Comparison of ENCODE assay signal across 8 cellular contexts in the genomic region with DNA sequence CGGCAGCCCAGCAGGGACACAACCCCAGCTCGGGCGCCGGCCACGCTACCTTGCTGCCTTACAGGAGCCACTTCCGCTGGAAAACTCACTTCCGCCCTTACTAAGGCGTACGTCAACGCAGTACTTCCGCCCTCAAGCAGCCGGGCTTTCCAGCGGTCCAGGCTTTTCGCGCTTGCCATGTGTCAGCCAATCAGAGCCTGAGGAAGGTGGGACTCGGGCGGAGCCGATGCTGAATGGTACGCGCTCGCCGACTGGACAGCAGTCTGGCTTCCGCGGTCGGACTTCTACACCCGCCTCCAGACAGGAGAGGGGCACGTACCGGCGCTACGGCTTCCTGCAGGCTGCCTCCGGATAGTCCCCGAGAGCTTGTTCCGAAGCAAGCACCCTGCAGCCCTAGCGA. TPM values are rescaled to one million over a fixed set of nuclear protein-coding genes. Genes with fewer than 3 reads are reported as not detected.
DNase-seq lines count a peak whose midpoint lies in the region; ATAC-seq and TF ChIP-seq lines count a peak whose summit lies in the region.
"Not testable (repeated sequence)": the region's sequence is repeated elsewhere in the genome, so short reads cannot be mapped to it uniquely, and the experiment has no call there.

Gene BOLA2B (minus strand): TSS at position 52 of the 400 bp plus-strand sequence. CDS start 71 bp downstream, outside the sequence.
Gene SLX1A (plus strand): TSS at position 261 of the 400 bp plus-strand sequence. CDS start 210 bp downstream, outside the sequence.

- H3K36me3 ChIP-seq in CD8-positive, alpha-beta memory T cell (ENCODE audit: insufficient read depth, low read length); esophagus squamous epithelium; mesenchymal stem cell (ENCODE audit: control insufficient read depth in 1 of 2, insufficient read depth in 2 of 2, low read depth in 1 of 2, low read length in 2 of 2): not testable (repeated sequence)

- H3K4me2 ChIP-seq in mesenchymal stem cell (ENCODE audit: low read length, poor library complexity, severe bottlenecking): peak within 1 kb of the TSS; percentile 56

- H3K4me1 Mint-ChIP-seq in CD8-positive, alpha-beta memory T cell; activated T-helper 1 cell treated with anti-CD3 and anti-CD28 coated beads, Interleukin-12 subunit alpha, Interleukin-12 subunit beta, Interleukin-2, Interleukin-4 antibody, amounts not matched to agents 30 ng/mL and 10 ng/mL and 1 ng/mL, durations not matched to agents 14 hours and 24 hours and 36 hours (ENCODE audit: low read depth); stimulated activated effector memory CD8-positive, alpha-beta T cell treated with anti-CD3 and anti-CD28 coated beads, Interleukin-12 subunit alpha, Interleukin-12 subunit beta, amount 100 ng/mL, for 72 hours: not testable (repeated sequence)

- H3K4me3 Mint-ChIP-seq in CD8-positive, alpha-beta memory T cell; activated T-helper 1 cell treated with anti-CD3 and anti-CD28 coated beads, Interleukin-12 subunit alpha, Interleukin-12 subunit beta, Interleukin-2, Interleukin-4 antibody, amounts not matched to agents 30 ng/mL and 10 ng/mL and 1 ng/mL, durations not matched to agents 14 hours and 24 hours and 36 hours; stimulated activated effector memory CD8-positive, alpha-beta T cell treated with anti-CD3 and anti-CD28 coated beads, Interleukin-12 subunit alpha, Interleukin-12 subunit beta, amount 100 ng/mL, for 72 hours: not testable (repeated sequence)

- not testable (repeated sequence) for H3K79me1 ChIP-seq in mesenchymal stem cell (replicated peaks; ENCODE audit: low read length, poor library complexity, severe bottlenecking)

- not testable (repeated sequence) for H4K8ac ChIP-seq in mesenchymal stem cell (ENCODE audit: low read length)

- H3K4me1 ChIP-seq in CD8-positive, alpha-beta memory T cell (ENCODE audit: insufficient read depth, low read length); esophagus squamous epithelium; mesenchymal stem cell (ENCODE audit: control insufficient read depth, insufficient read depth, low read depth, low read length): not testable (repeated sequence)

- CTCF ChIA-PET in CD8-positive, alpha-beta memory T cell (lab: Charles Lee): not testable (repeated sequence)

- not testable (repeated sequence) for H3K27ac Mint-ChIP-seq in CD8-positive, alpha-beta memory T cell; activated T-helper 1 cell treated with anti-CD3 and anti-CD28 coated beads, Interleukin-12 subunit alpha, Interleukin-12 subunit beta, Interleukin-2, Interleukin-4 antibody, amounts not matched to agents 30 ng/mL and 10 ng/mL and 1 ng/mL, durations not matched to agents 14 hours and 24 hours and 36 hours; stimulated activated effector memory CD8-positive, alpha-beta T cell treated with anti-CD3 and anti-CD28 coated beads, Interleukin-12 subunit alpha, Interleukin-12 subunit beta, amount 100 ng/mL, for 72 hours

- not testable (repeated sequence) for H2BK120ac ChIP-seq in mesenchymal stem cell (ENCODE audit: low read depth, low read length)

- not testable (repeated sequence) for H2BK12ac ChIP-seq in mesenchymal stem cell (ENCODE audit: low read length in 2 of 2)

- DNase-seq in CD8-positive, alpha-beta memory T cell; LHCN-M2 (ENCODE audit: low read depth); activated T-helper 1 cell treated with anti-CD3 and anti-CD28 coated beads, Interleukin-12 subunit alpha, Interleukin-12 subunit beta, Interleukin-2, Interleukin-4 antibody, amounts not matched to agents 30 ng/mL and 10 ng/mL and 1 ng/mL, durations not matched to agents 14 hours and 24 hours and 36 hours (ENCODE audit: low spot score); esophagus squamous epithelium (lab: John Stamatoyannopoulos, UW); mesenchymal stem cell; stimulated activated effector memory CD8-positive, alpha-beta T cell treated with anti-CD3 and anti-CD28 coated beads, Interleukin-12 subunit alpha, Interleukin-12 subunit beta, amount 100 ng/mL, for 72 hours (ENCODE audit: low spot score in 2 of 2): not testable (repeated sequence)

- ATAC-seq in GM19452 (IDR thresholded peaks at IDR 0.05; ENCODE audit: unreplicated experiment) (peak; percentile 84), HG02943 (IDR thresholded peaks at IDR 0.05; ENCODE audit: low read depth, unreplicated experiment) (peak; percentile 77)
- ATAC-seq in stimulated activated effector memory CD8-positive, alpha-beta T cell treated with anti-CD3 and anti-CD28 coated beads, Interleukin-12 subunit alpha, Interleukin-12 subunit beta, amount 100 ng/mL, for 72 hours: peak; percentile 92

- H3K36me3 Mint-ChIP-seq in CD8-positive, alpha-beta memory T cell; activated T-helper 1 cell treated with anti-CD3 and anti-CD28 coated beads, Interleukin-12 subunit alpha, Interleukin-12 subunit beta, Interleukin-2, Interleukin-4 antibody, amounts not matched to agents 30 ng/mL and 10 ng/mL and 1 ng/mL, durations not matched to agents 14 hours and 24 hours and 36 hours (ENCODE audit: low read depth); stimulated activated effector memory CD8-positive, alpha-beta T cell treated with anti-CD3 and anti-CD28 coated beads, Interleukin-12 subunit alpha, Interleukin-12 subunit beta, amount 100 ng/mL, for 72 hours: not testable (repeated sequence)

- H3K4ac ChIP-seq in mesenchymal stem cell (ENCODE audit: low read depth in 1 of 2, low read length in 2 of 2): not testable (repeated sequence)

- H3K9me3 Mint-ChIP-seq in CD8-positive, alpha-beta memory T cell; activated T-helper 1 cell treated with anti-CD3 and anti-CD28 coated beads, Interleukin-12 subunit alpha, Interleukin-12 subunit beta, Interleukin-2, Interleukin-4 antibody, amounts not matched to agents 30 ng/mL and 10 ng/mL and 1 ng/mL, durations not matched to agents 14 hours and 24 hours and 36 hours; stimulated activated effector memory CD8-positive, alpha-beta T cell treated with anti-CD3 and anti-CD28 coated beads, Interleukin-12 subunit alpha, Interleukin-12 subunit beta, amount 100 ng/mL, for 72 hours: not testable (repeated sequence)

- not testable (repeated sequence) for H3K4me3 ChIP-seq in CD8-positive, alpha-beta memory T cell (ENCODE audit: low read length)
- peak within 1 kb of the TSS in 3 of 4 donors; percentile 39 to 64 (median 39) for H3K4me3 ChIP-seq in esophagus squamous epithelium
- H3K4me3 ChIP-seq in mesenchymal stem cell (ENCODE audit: insufficient read depth in 1 of 2, low read depth in 1 of 2, low read length in 2 of 2): peak within 1 kb of the TSS; percentile 56 to 72

- H2AK5ac ChIP-seq in mesenchymal stem cell (ENCODE audit: low read length, severe bottlenecking): not testable (repeated sequence)

- POLR2A ChIA-PET in CD8-positive, alpha-beta memory T cell (lab: Charles Lee): not testable (repeated sequence)

- intact Hi-C loops in activated T-helper 1 cell treated with anti-CD3 and anti-CD28 coated beads, Interleukin-12 subunit alpha, Interleukin-12 subunit beta, Interleukin-2, Interleukin-4 antibody, amounts not matched to agents 30 ng/mL and 10 ng/mL and 1 ng/mL, durations not matched to agents 14 hours and 24 hours and 36 hours (cut with micrococcal nuclease); esophagus squamous epithelium (cut with DNase I): not testable (repeated sequence)

- H2BK5ac ChIP-seq in mesenchymal stem cell (ENCODE audit: low read depth, low read length, poor library complexity, severe bottlenecking): not testable (repeated sequence)

- not testable (repeated sequence) for H3K27me3 Mint-ChIP-seq in CD8-positive, alpha-beta memory T cell; activated T-helper 1 cell treated with anti-CD3 and anti-CD28 coated beads, Interleukin-12 subunit alpha, Interleukin-12 subunit beta, Interleukin-2, Interleukin-4 antibody, amounts not matched to agents 30 ng/mL and 10 ng/mL and 1 ng/mL, durations not matched to agents 14 hours and 24 hours and 36 hours (ENCODE audit: insufficient read depth)

- not testable (repeated sequence) for H3K27ac ChIP-seq in CD8-positive, alpha-beta memory T cell (ENCODE audit: low read depth, low read length); mesenchymal stem cell (ENCODE audit: low read length, poor library complexity, severe bottlenecking)
- H3K27ac ChIP-seq in esophagus squamous epithelium: peak within 1 kb of the TSS in 3 of 4 donors; percentile 25 to 64 (median 36)

- not testable (repeated sequence) for H2BK15ac ChIP-seq in mesenchymal stem cell (ENCODE audit: low read depth, poor library complexity, severe bottlenecking)

- not testable (repeated sequence) for H3K18ac ChIP-seq in mesenchymal stem cell (ENCODE audit: low read depth in 1 of 2, low read length in 2 of 2)

- H3K27me3 ChIP-seq in CD8-positive, alpha-beta memory T cell (ENCODE audit: insufficient read depth, low read length, poor library complexity, severe bottlenecking); esophagus squamous epithelium; mesenchymal stem cell (ENCODE audit: control insufficient read depth in 1 of 2, insufficient read depth in 1 of 2, low read length in 2 of 2): not testable (repeated sequence)

- H3K9me3 ChIP-seq in CD8-positive, alpha-beta memory T cell (ENCODE audit: low read length); esophagus squamous epithelium; mesenchymal stem cell (ENCODE audit: control insufficient read depth, low read length): not testable (repeated sequence)

- not testable (repeated sequence) for H3K23ac ChIP-seq in mesenchymal stem cell (ENCODE audit: low read length in 2 of 2)

- not testable (repeated sequence) for TF ChIP-seq CTCF in esophagus squamous epithelium (IDR thresholded peaks at IDR 0.05)

- WGBS in esophagus squamous epithelium, 2 donors: no CpG with 5 or more reads among the region's 34 CpGs
- no CpG with 5 or more reads among the region's 34 CpGs for WGBS in mesenchymal stem cell

- peak within 1 kb of the TSS in 1 of 2 experiments; percentile 26 for H3K14ac ChIP-seq in mesenchymal stem cell (ENCODE audit: low read length in 2 of 2)

- not testable (repeated sequence) for TF ChIP-seq POLR2A in esophagus squamous epithelium (IDR thresholded peaks at IDR 0.05)

- H2AFZ ChIP-seq in mesenchymal stem cell (ENCODE audit: low read depth, low read length): not testable (repeated sequence)

- not testable (repeated sequence) for H4K91ac ChIP-seq in mesenchymal stem cell (ENCODE audit: low read length)

- not testable (repeated sequence) for H3K9ac ChIP-seq in mesenchymal stem cell (ENCODE audit: low read length)

RNA-seq across cellular contexts. Expression of gene BOLA2B, which starts in this region (rescaled TPM):
- 100 to 1,000 TPM; 268 to 271 TPM for total RNA-seq in CD8-positive, alpha-beta memory T cell
- 208 TPM for polyA plus RNA-seq in CD8-positive, alpha-beta memory T cell
- total RNA-seq in LHCN-M2 (2014; rRNA removed) (257 and 647 TPM in 2 replicates), esophagus squamous epithelium (100 to 1,000 TPM; 190 to 623 (median 313) TPM)
- 245 TPM for polyA plus RNA-seq in LHCN-M2 (2012)
- total RNA-seq in activated T-helper 1 cell treated with anti-CD3 and anti-CD28 coated beads, Interleukin-12 subunit alpha, Interleukin-12 subunit beta, Interleukin-2, Interleukin-4 antibody, amounts not matched to agents 30 ng/mL and 10 ng/mL and 1 ng/mL, durations not matched to agents 14 hours and 24 hours and 36 hours: 312 and 329 TPM in 2 replicates
- 347 TPM for polyA plus RNA-seq in mesenchymal stem cell (2013, experiment 1 of 2)
- 331 TPM for polyA plus RNA-seq in mesenchymal stem cell (2013, experiment 2 of 2)

RNA-seq across cellular contexts. Expression of gene SLX1A, which starts in this region (rescaled TPM):
- total RNA-seq in CD8-positive, alpha-beta memory T cell: 10 to 100 TPM; 63.6 to 70.9 TPM
- 68.8 TPM for polyA plus RNA-seq in CD8-positive, alpha-beta memory T cell
- total RNA-seq in LHCN-M2 (2014; rRNA removed) (40.2 and 49.2 TPM in 2 replicates), esophagus squamous epithelium (10 to 100 TPM; 31.9 to 51.1 (median 46.5) TPM)
- polyA plus RNA-seq in LHCN-M2 (2012): 41.4 TPM
- 63.2 and 66.4 TPM in 2 replicates for total RNA-seq in activated T-helper 1 cell treated with anti-CD3 and anti-CD28 coated beads, Interleukin-12 subunit alpha, Interleukin-12 subunit beta, Interleukin-2, Interleukin-4 antibody, amounts not matched to agents 30 ng/mL and 10 ng/mL and 1 ng/mL, durations not matched to agents 14 hours and 24 hours and 36 hours
- 12.8 TPM for polyA plus RNA-seq in mesenchymal stem cell (2013, experiment 1 of 2)
- 11.0 TPM for polyA plus RNA-seq in mesenchymal stem cell (2013, experiment 2 of 2)
